Comparison of ENCODE assay signal across 20 cellular contexts in the genomic region with DNA sequence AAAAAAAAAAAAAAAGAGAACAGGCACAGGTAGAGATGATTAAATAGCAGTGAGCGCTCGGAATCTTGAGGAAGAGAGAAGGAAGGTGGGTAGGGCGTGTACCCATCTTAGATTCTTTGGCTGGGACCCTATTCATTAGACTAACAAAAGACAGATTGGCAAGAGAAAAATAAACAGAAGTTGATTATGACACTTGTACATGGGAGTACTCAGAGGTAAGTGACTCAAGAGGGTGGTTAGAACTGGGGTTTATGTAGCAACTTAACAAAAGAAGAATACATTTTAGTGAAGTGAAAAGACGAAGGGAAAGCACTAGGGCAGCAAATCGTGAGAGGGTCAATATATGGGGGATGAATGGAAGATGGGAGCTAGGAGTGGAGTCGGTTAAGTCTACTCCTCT.
"Had no signal": no experiment of that assay in that cellular context is flagged by ENCODE, and none has a peak within 500 bp of the region (broad histone marks: within the 10 kb centered on the region; RNA-seq: fewer than 3 reads in every experiment).

No MANE protein-coding gene starts in this region.

- DNase-seq: activated B cell treated with CpG ODN at 0.5 μM for 24 hours; activated CD4-positive, alpha-beta T cell treated with anti-CD3 and anti-CD28 coated beads for 4 hours; activated CD8-positive, alpha-beta T cell treated with anti-CD3 and anti-CD28 coated beads, Interleukin-2, amount 10 ng/mL, durations not matched to agents 7 days and 5 days; activated effector memory CD4-positive, alpha-beta T cell treated with anti-CD3 and anti-CD28 coated beads, Interleukin-2, amount 50 U/mL, for 16 hours; activated naive CD4-positive, alpha-beta T cell treated with anti-CD3 and anti-CD28 coated beads, Interleukin-2, amount 50 U/mL, for 16 hours; activated T-cell treated with anti-CD3 and anti-CD28 coated beads, Interleukin-2, amount 50 U/mL, for 24 hours; adrenal gland; dermis blood vessel endothelial cell; effector memory CD4-positive, alpha-beta T cell; foreskin keratinocyte; left colon; lower lobe of right lung; nucleus accumbens; retina; stimulated activated naive B cell treated with anti-CD40 and anti-IgM and Interleukin-4, amounts not matched to agents 10 μg/mL and 1 μg/mL and 100 μg/mL, for 72 hours; T-cell; T-helper 9 cell; thyroid gland had no signal

- H3K4me1 ChIP-seq: adrenal gland, foreskin keratinocyte, lower lobe of right lung had no signal

- H3K4me3 ChIP-seq: adrenal gland, cardiac muscle cell, hepatocyte, lower lobe of right lung, thyroid gland had no signal

- H3K27me3 ChIP-seq: cardiac muscle cell, foreskin keratinocyte, hepatocyte, thyroid gland had no signal

- H3K79me2 ChIP-seq: hepatocyte had no signal

- H3K27ac ChIP-seq: adrenal gland, cardiac muscle cell, foreskin keratinocyte, hepatocyte, lower lobe of right lung, thyroid gland had no signal

- H3K4me2 ChIP-seq: hepatocyte had no signal

- H3K36me3 ChIP-seq: adrenal gland, cardiac muscle cell, lower lobe of right lung, thyroid gland had no signal

- H2AFZ ChIP-seq: hepatocyte had no signal

- ATAC-seq: activated CD8-positive, alpha-beta T cell treated with anti-CD3 and anti-CD28 coated beads, Interleukin-2, amount 10 ng/mL, durations not matched to agents 7 days and 5 days; foreskin keratinocyte; left colon; lower lobe of right lung; stimulated activated naive B cell treated with anti-CD40 and anti-IgM and Interleukin-4, amounts not matched to agents 10 μg/mL and 1 μg/mL and 100 μg/mL, for 72 hours; T-cell had no signal

- H3K9me3 ChIP-seq: adrenal gland, lower lobe of right lung, thyroid gland had no signal
